Comparison of ENCODE assay signal across 13 cellular contexts in genomic region chr1:203668401-203668800, GRCh38. TPM values are rescaled to one million over a fixed set of nuclear protein-coding genes. Genes with fewer than 3 reads are reported as not detected.
A peak's percentile ranks its signal among the peaks of the same experiment; 100 is the strongest.
DNase-seq lines count a peak whose midpoint lies in the region; ATAC-seq and TF ChIP-seq lines count a peak whose summit lies in the region.
"Had no signal": no experiment of that assay in that cellular context is flagged by ENCODE, and none has a peak within 500 bp of the region (broad histone marks: within the 10 kb centered on the region; RNA-seq: fewer than 3 reads in every experiment).

No MANE protein-coding gene starts in this region.

- H3K4me1 Mint-ChIP-seq in effector memory CD8-positive, alpha-beta T cell (ENCODE audit: low read depth in 2 of 2), result peaks cover 73% of the 10 kb centered on the region in 2 donors
- H3K4me1 Mint-ChIP-seq in natural killer cell treated with Interleukin-12 subunit alpha and Interleukin-12 subunit beta and Interleukin-15 and Interleukin-18, amount 100 ng/mL, for 72 hours (ENCODE audit: low read depth in 2 of 2), result peaks cover 78 to 84% of the 10 kb centered on the region in 2 donors

- DNase-seq in left ventricle myocardium inferior (no peak), Right ventricle myocardium superior (no peak), vagina (ENCODE audit: extremely low spot score in 2 of 2) (no peak), DMS53 (lab: John Stamatoyannopoulos, UW) (no peak), NCI-H2171 treated with DMSO at 0.1 percent for 48 hours (lab: John Stamatoyannopoulos, UW) (no peak), KG1 (lab: John Stamatoyannopoulos, UW) (no peak)
- DNase-seq in effector memory CD8-positive, alpha-beta T cell, result no peak
- no peak for DNase-seq in natural killer cell treated with Interleukin-12 subunit alpha and Interleukin-12 subunit beta and Interleukin-15 and Interleukin-18, amount 100 ng/mL, for 72 hours (ENCODE audit: low spot score)
- DNase-seq: DMS79, NCI-H2081 treated with DMSO at 0.1 percent for 48 hours had no signal

- H3K4me1 ChIP-seq in left ventricle myocardium inferior, result peaks cover 99% of the 10 kb centered on the region
- H3K4me1 ChIP-seq in vagina, result peaks cover 97% of the 10 kb centered on the region

- no peak for ATAC-seq in Right ventricle myocardium superior (ENCODE audit: poor library complexity)
- ATAC-seq in effector memory CD8-positive, alpha-beta T cell (replicated peaks), result no peak
- ATAC-seq in natural killer cell treated with Interleukin-12 subunit alpha and Interleukin-12 subunit beta and Interleukin-15 and Interleukin-18, amount 100 ng/mL, for 72 hours, result no peak
- ATAC-seq: SK-N-SH treated with all-trans-retinoic acid at 6 μM for 48 hours, WTC11 had no signal

- TF ChIP-seq CTCF in left ventricle myocardium inferior (IDR thresholded peaks at IDR 0.05; ENCODE audit: borderline replicate concordance), result no peak
- TF ChIP-seq CTCF in vagina (IDR thresholded peaks at IDR 0.05), result no peak

- H3K27ac Mint-ChIP-seq in effector memory CD8-positive, alpha-beta T cell, result peak overlapping the region; percentile 1 to 95
- H3K27ac Mint-ChIP-seq in natural killer cell treated with Interleukin-12 subunit alpha and Interleukin-12 subunit beta and Interleukin-15 and Interleukin-18, amount 100 ng/mL, for 72 hours, result peak overlapping the region; percentile 8 to 85
- H3K27ac Mint-ChIP-seq: WTC11 had no signal

- peak overlapping the region; percentile 76 for H3K27ac ChIP-seq in left ventricle myocardium inferior (replicated peaks)
- H3K27ac ChIP-seq in vagina, result peak overlapping the region; percentile 81

- intact Hi-C loops in left ventricle myocardium inferior (cut with micrococcal nuclease), result no loop called here
- intact Hi-C loops in Right ventricle myocardium superior (cut with DNase I), result no loop called here
- intact Hi-C loops in vagina (cut with DNase I), result loop anchor here (5.0 kb wide), 1 partner anchor 41 kb away; the partner anchor contains the start of gene ATP2B4

- H3K9me3 Mint-ChIP-seq in effector memory CD8-positive, alpha-beta T cell, result no peaks in the 10 kb centered on the region
- no peaks in the 10 kb centered on the region for H3K9me3 Mint-ChIP-seq in natural killer cell treated with Interleukin-12 subunit alpha and Interleukin-12 subunit beta and Interleukin-15 and Interleukin-18, amount 100 ng/mL, for 72 hours
- H3K9me3 Mint-ChIP-seq: type B pancreatic cell, WTC11 had no signal

- H3K4me3 Mint-ChIP-seq in effector memory CD8-positive, alpha-beta T cell, result no peak overlapping the region
- no peak overlapping the region for H3K4me3 Mint-ChIP-seq in natural killer cell treated with Interleukin-12 subunit alpha and Interleukin-12 subunit beta and Interleukin-15 and Interleukin-18, amount 100 ng/mL, for 72 hours
- H3K4me3 Mint-ChIP-seq: type B pancreatic cell, WTC11 had no signal

- H3K9me3 ChIP-seq in left ventricle myocardium inferior (replicated peaks) (no peaks in the 10 kb centered on the region), vagina (no peaks in the 10 kb centered on the region)

- no peaks in the 10 kb centered on the region for H3K27me3 Mint-ChIP-seq in effector memory CD8-positive, alpha-beta T cell
- no peaks in the 10 kb centered on the region for H3K27me3 Mint-ChIP-seq in natural killer cell treated with Interleukin-12 subunit alpha and Interleukin-12 subunit beta and Interleukin-15 and Interleukin-18, amount 100 ng/mL, for 72 hours
- H3K27me3 Mint-ChIP-seq: type B pancreatic cell had no signal

- no peaks in the 10 kb centered on the region for H3K27me3 ChIP-seq in left ventricle myocardium inferior (ENCODE audit: low read depth)
- no peaks in the 10 kb centered on the region for H3K27me3 ChIP-seq in vagina

- TF ChIP-seq POLR2A in vagina (IDR thresholded peaks at IDR 0.05), result no peak

- peaks cover 16% of the 10 kb centered on the region for H3K36me3 Mint-ChIP-seq in effector memory CD8-positive, alpha-beta T cell (ENCODE audit: insufficient read depth)
- peaks cover under 1% of the 10 kb centered on the region for H3K36me3 Mint-ChIP-seq in natural killer cell treated with Interleukin-12 subunit alpha and Interleukin-12 subunit beta and Interleukin-15 and Interleukin-18, amount 100 ng/mL, for 72 hours
- H3K36me3 Mint-ChIP-seq: WTC11 had no signal

- no peaks in the 10 kb centered on the region for H3K36me3 ChIP-seq in left ventricle myocardium inferior
- no peaks in the 10 kb centered on the region for H3K36me3 ChIP-seq in vagina

- H3K4me3 ChIP-seq in left ventricle myocardium inferior (no peak overlapping the region), vagina (no peak overlapping the region)

RNA-seq across cellular contexts. Expression of gene ATP2B4, which starts 41.8 kb away (rescaled TPM):
- 97.7 TPM for total RNA-seq in left ventricle myocardium inferior
- total RNA-seq in Right ventricle myocardium superior, result 62.9 TPM
- 100 to 1,000 TPM; 158 to 191 TPM for total RNA-seq in natural killer cell treated with Interleukin-12 subunit alpha and Interleukin-12 subunit beta and Interleukin-15 and Interleukin-18, amount 100 ng/mL, for 72 hours
- total RNA-seq in vagina, result 101 TPM
